In genomic region chr17:2799653-2800052, GRCh38 we compare ENCODE assay signal across 17 cellular contexts. TPM values are rescaled to one million over a fixed set of nuclear protein-coding genes. Genes with fewer than 3 reads are reported as not detected.
A peak's percentile ranks its signal among the peaks of the same experiment; 100 is the strongest.
DNase-seq lines count a peak whose midpoint lies in the region; ATAC-seq and TF ChIP-seq lines count a peak whose summit lies in the region.
"Had no signal": no experiment of that assay in that cellular context is flagged by ENCODE, and none has a peak within 500 bp of the region (broad histone marks: within the 10 kb centered on the region; RNA-seq: fewer than 3 reads in every experiment).

No MANE protein-coding gene starts in this region.

- in situ Hi-C loops in GM13976 (cut with MboI; ENCODE audit: low sequenced_read_pairs, unreplicated experiment) = no loop called here

- H3K9me3 ChIP-seq in osteoblast (ENCODE audit: low read depth, low read length) = no peaks in the 10 kb centered on the region
- H3K9me3 ChIP-seq: HAP-1 had no signal

- H3K4me3 ChIP-seq in osteoblast (ENCODE audit: insufficient read depth, low read length) = no peak overlapping the region
- H3K4me3 ChIP-seq: HAP-1 had no signal

- POLR2A ChIA-PET in WTC11 (lab: Charles Lee) = interaction anchor here (1.0 kb wide), 1 partner anchor 9 kb away, joined by 3 read pairs; no protein-coding TSS in a partner anchor

- H3K4me2 ChIP-seq in osteoblast (ENCODE audit: insufficient read depth, low read length) = no peak overlapping the region

- DNase-seq in Right ventricle myocardium inferior (ENCODE audit: missing footprints) = peak; percentile 51
- DNase-seq in cardiac septum (ENCODE audit: low spot score) = no peak
- DNase-seq in left cardiac atrium = peak; percentile 35
- DNase-seq in osteoblast (ENCODE audit: insufficient read length, low spot score, missing footprints) = peak; percentile 66
- no peak for DNase-seq in WTC11 (ENCODE audit: low spot score)
- no peak for DNase-seq in GM13976 (ENCODE audit: low spot score)
- DNase-seq in effector CD4-positive, alpha-beta T cell = no peak
- DNase-seq: NCI-H1105 treated with DMSO at 0.1 percent for 48 hours; NCI-H1930; NK-92 treated with Interleukin-12 subunit alpha and Interleukin-12 subunit beta, amount 100 ng/mL, for 24 hours; SIG-M5 had no signal

- H3K27ac Mint-ChIP-seq in WTC11 = no peak overlapping the region

- H2AFZ ChIP-seq in osteoblast (ENCODE audit: low read length) = no peak overlapping the region

- H3K36me3 Mint-ChIP-seq in WTC11 = no peaks in the 10 kb centered on the region

- ATAC-seq in Right ventricle myocardium inferior (peak; percentile 61), left cardiac atrium (peak; percentile 53 to 78), WTC11 (no peak)

- H3K4me1 Mint-ChIP-seq in WTC11 = peaks cover 17% of the 10 kb centered on the region

- H3K27me3 Mint-ChIP-seq in WTC11 (ENCODE audit: low read depth) = no peaks in the 10 kb centered on the region
- H3K27me3 Mint-ChIP-seq: IgD-negative memory B cell had no signal

- H3K27ac ChIP-seq in angular gyrus (ENCODE audit: low read depth, low read length) (peak overlapping the region; percentile 47), osteoblast (ENCODE audit: low read depth, low read length) (no peak overlapping the region)

- no peaks in the 10 kb centered on the region for H3K4me1 ChIP-seq in osteoblast (ENCODE audit: insufficient read depth, low read length)
- H3K4me1 ChIP-seq: HAP-1 had no signal

- CTCF ChIA-PET in WTC11 (lab: Charles Lee) = interaction anchor here (1.0 to 4.0 kb wide), 2 partner anchors 13 to 49 kb away, joined by 3 to 20 read pairs; no protein-coding TSS in a partner anchor

- peaks cover 37% of the 10 kb centered on the region for H3K27me3 ChIP-seq in osteoblast (ENCODE audit: insufficient read depth, low read length)

- H4K20me1 ChIP-seq in osteoblast (ENCODE audit: insufficient read depth, low read length) = no peaks in the 10 kb centered on the region

- TF ChIP-seq CTCF in osteoblast (IDR thresholded peaks at IDR 0.05; ENCODE audit: extremely low read depth, low read depth, low read length) (no peak), WTC11 (IDR thresholded peaks at IDR 0.05) (no peak), GM13976 (IDR thresholded peaks at IDR 0.05; ENCODE audit: borderline replicate concordance, control extremely low read depth, extremely low read depth, insufficient read depth, missing control alignments) (no peak)

- intact Hi-C loops in Right ventricle myocardium inferior (cut with DNase I) = no loop called here
- intact Hi-C loops in cardiac septum (cut with DNase I) = no loop called here
- intact Hi-C loops in left cardiac atrium (cut with DNase I) = no loop called here

- no peaks in the 10 kb centered on the region for H3K79me2 ChIP-seq in osteoblast (ENCODE audit: insufficient read depth, low read length)

- no peaks in the 10 kb centered on the region for H3K9me3 Mint-ChIP-seq in WTC11
- H3K9me3 Mint-ChIP-seq: IgD-negative memory B cell had no signal

- H3K36me3 ChIP-seq in osteoblast (ENCODE audit: insufficient read depth, low read length) = no peaks in the 10 kb centered on the region
- H3K36me3 ChIP-seq: HAP-1 had no signal

- H3K4me3 Mint-ChIP-seq in WTC11 = no peak overlapping the region

TF ChIP-seq in WTC11, 78 proteins besides CTCF, POLR2A, EP300 and RAD21:
- TF ChIP-seq IRF2 (CRISPR knock-in tag; IDR thresholded peaks at IDR 0.05; ENCODE audit: borderline replicate concordance, low read depth) (no peak), MXD4 (CRISPR knock-in tag; IDR thresholded peaks at IDR 0.05; ENCODE audit: borderline replicate concordance) (no peak), TEAD4 (CRISPR knock-in tag; IDR thresholded peaks at IDR 0.05) (no peak), NR1H2 (CRISPR knock-in tag; IDR thresholded peaks at IDR 0.05) (no peak), NFE2L1 (CRISPR knock-in tag; IDR thresholded peaks at IDR 0.05) (no peak), ZNF532 (CRISPR knock-in tag; IDR thresholded peaks at IDR 0.05; ENCODE audit: borderline replicate concordance) (no peak), ZNF232 (CRISPR knock-in tag; IDR thresholded peaks at IDR 0.05) (no peak), NFYB (CRISPR knock-in tag; conservative IDR thresholded peaks at IDR 0.05; ENCODE audit: low read depth) (no peak), SMAD3 (CRISPR knock-in tag; IDR thresholded peaks at IDR 0.05; ENCODE audit: borderline replicate concordance) (no peak), KAT7 (CRISPR knock-in tag; IDR thresholded peaks at IDR 0.05; ENCODE audit: borderline replicate concordance) (no peak)

RNA-seq across cellular contexts. Expression of gene RAP1GAP2, which starts 3.4 kb away (rescaled TPM):
- total RNA-seq in Right ventricle myocardium inferior = 57.2 TPM
- total RNA-seq in cardiac septum = 31.2 TPM
- 10 to 100 TPM; 49.1 to 57.6 TPM for total RNA-seq in left cardiac atrium
- total RNA-seq in osteoblast = 2.7 and 2.9 TPM in 2 replicates
- 64.5 to 72.8 TPM (median 65.4 TPM) in 3 replicates for total RNA-seq in WTC11 (2021)

RNA-seq across cellular contexts. Expression of gene CCDC92B, which starts 50.2 kb away (rescaled TPM):
- total RNA-seq in Right ventricle myocardium inferior (0.16 TPM), cardiac septum (0.13 TPM), left cardiac atrium (under 1 TPM; 0.06 to 0.13 TPM), osteoblast (not detected in 2 replicates), WTC11 (2021) (14.4 to 15.2 TPM (median 14.6 TPM) in 3 replicates)
- total RNA-seq: HT1080, LHCN-M2, OCI-LY7 had no signal

Comparison
In these comparisons a context has a peak if more than half of its experiments do, and no peak if none do; other contexts are left out.
1. DNase-seq: peak in Right ventricle myocardium inferior (single experiment), left cardiac atrium (single experiment) and osteoblast (single experiment); none in cardiac septum (single experiment), WTC11 (single experiment), GM13976 (single experiment) and effector CD4-positive, alpha-beta T cell (single experiment).
2. RNA of gene CCDC92B, which starts 50.2 kb away (total RNA-seq): 14.4 to 15.2 TPM in WTC11; 0.16 TPM in Right ventricle myocardium inferior (single experiment), 0.13 TPM in cardiac septum (single experiment), 0.06 to 0.13 TPM in left cardiac atrium and not detected in osteoblast; every median in the first group is over 10 times any median in the second.